20 cellular contexts compared by ENCODE assay signal in the genomic region with DNA sequence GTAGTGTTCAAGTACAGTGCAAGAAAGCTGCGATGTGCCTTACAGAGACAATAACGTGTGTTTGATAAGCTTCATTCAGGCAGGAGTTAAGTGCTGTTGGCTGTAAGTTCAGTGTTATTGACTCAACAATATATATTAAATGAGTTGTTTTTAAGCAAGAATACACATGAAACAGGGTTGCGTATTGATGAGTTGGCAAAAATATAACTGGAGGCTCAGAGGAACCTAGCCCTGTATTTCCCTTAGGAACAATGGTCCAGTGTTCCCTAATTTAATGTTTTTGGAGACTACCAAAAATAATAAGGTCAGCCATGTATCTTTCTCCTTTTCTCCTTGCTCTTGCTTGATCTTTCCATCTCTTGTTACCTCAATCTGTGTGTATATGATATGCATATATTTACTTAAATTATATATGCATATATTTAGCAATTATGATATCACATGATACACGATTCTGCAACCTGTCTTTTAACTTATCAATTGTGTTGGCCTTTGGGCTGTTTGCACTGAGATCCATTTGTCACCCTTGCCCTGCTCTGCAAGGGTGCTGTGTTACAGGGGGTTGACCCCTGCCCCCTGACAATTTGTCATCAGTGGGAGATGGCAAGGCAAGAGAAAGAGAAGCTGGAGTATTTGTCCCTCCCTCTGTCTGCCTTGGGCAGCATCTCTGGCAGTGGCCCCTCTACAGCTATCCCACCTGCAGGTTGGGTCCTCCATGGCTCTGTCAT.
"Had no signal": no experiment of that assay in that cellular context is flagged by ENCODE, and none has a peak within 500 bp of the region (broad histone marks: within the 10 kb centered on the region; RNA-seq: fewer than 3 reads in every experiment).

No MANE protein-coding gene starts in this region.

- H3K4me3 ChIP-seq: dorsolateral prefrontal cortex, heart left ventricle, lower lobe of right lung, prostate gland, stomach, thoracic aorta, transverse colon had no signal

- H3K27ac Mint-ChIP-seq: memory B cell; natural killer cell treated with Interleukin-12 subunit alpha and Interleukin-12 subunit beta and Interleukin-15 and Interleukin-18, amount 100 ng/mL, for 72 hours had no signal

- H3K27me3 Mint-ChIP-seq: memory B cell; natural killer cell treated with Interleukin-12 subunit alpha and Interleukin-12 subunit beta and Interleukin-15 and Interleukin-18, amount 100 ng/mL, for 72 hours had no signal

- H3K9me3 Mint-ChIP-seq: memory B cell; natural killer cell treated with Interleukin-12 subunit alpha and Interleukin-12 subunit beta and Interleukin-15 and Interleukin-18, amount 100 ng/mL, for 72 hours had no signal

- H3K27ac ChIP-seq: dorsolateral prefrontal cortex, heart left ventricle, lower lobe of right lung, parathyroid adenoma, prostate gland, stomach, transverse colon had no signal

- ATAC-seq: heart left ventricle; left colon; lower lobe of right lung; natural killer cell treated with Interleukin-12 subunit alpha and Interleukin-12 subunit beta and Interleukin-15 and Interleukin-18, amount 100 ng/mL, for 72 hours; sciatic nerve had no signal

- H3K4me3 Mint-ChIP-seq: memory B cell; natural killer cell treated with Interleukin-12 subunit alpha and Interleukin-12 subunit beta and Interleukin-15 and Interleukin-18, amount 100 ng/mL, for 72 hours had no signal

- H3K36me3 ChIP-seq: heart left ventricle, lower lobe of right lung, prostate gland, stomach, thoracic aorta, transverse colon had no signal

- H3K9me3 ChIP-seq: lower lobe of right lung, prostate gland, stomach, thoracic aorta, transverse colon had no signal

- DNase-seq: cortex of kidney; dorsolateral prefrontal cortex; effector CD8-positive, alpha-beta T cell; foreskin melanocyte; heart left ventricle; hippocampal formation; left colon; lower lobe of right lung; midbrain; retina; stimulated activated naive CD4-positive, alpha-beta T cell; stomach; substantia nigra; transverse colon had no signal

- H3K27me3 ChIP-seq: heart left ventricle, stomach, transverse colon had no signal

- H3K36me3 Mint-ChIP-seq: natural killer cell treated with Interleukin-12 subunit alpha and Interleukin-12 subunit beta and Interleukin-15 and Interleukin-18, amount 100 ng/mL, for 72 hours had no signal
